ENCODE assay signal across 1 cellular context in genomic region chr10:24874133-24874532, GRCh38.
TF ChIP-seq lines count a peak whose summit lies in the region.

No MANE protein-coding gene starts in this region.

TF ChIP-seq in K562, 482 proteins besides CTCF, POLR2A, EP300 and RAD21 (continued from another document):
- no peak for TF ChIP-seq E4F1 (CRISPR knock-in tag; IDR thresholded peaks at IDR 0.05; ENCODE audit: borderline replicate concordance)
- TF ChIP-seq SREBF2 (CRISPR knock-in tag; IDR thresholded peaks at IDR 0.05): no peak
- no peak for TF ChIP-seq THRB (CRISPR knock-in tag; conservative IDR thresholded peaks at IDR 0.05)
- TF ChIP-seq, protein P1, sequence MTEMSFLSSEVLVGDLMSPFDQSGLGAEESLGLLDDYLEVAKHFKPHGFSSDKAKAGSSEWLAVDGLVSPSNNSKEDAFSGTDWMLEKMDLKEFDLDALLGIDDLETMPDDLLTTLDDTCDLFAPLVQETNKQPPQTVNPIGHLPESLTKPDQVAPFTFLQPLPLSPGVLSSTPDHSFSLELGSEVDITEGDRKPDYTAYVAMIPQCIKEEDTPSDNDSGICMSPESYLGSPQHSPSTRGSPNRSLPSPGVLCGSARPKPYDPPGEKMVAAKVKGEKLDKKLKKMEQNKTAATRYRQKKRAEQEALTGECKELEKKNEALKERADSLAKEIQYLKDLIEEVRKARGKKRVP (CRISPR knock-in tag; IDR thresholded peaks at IDR 0.05): no peak
- no peak for TF ChIP-seq FIP1L1 (IDR thresholded peaks at IDR 0.05; ENCODE audit: low read depth, low read length, poor library complexity, severe bottlenecking)
- no peak for TF ChIP-seq ESRRB (CRISPR knock-in tag; IDR thresholded peaks at IDR 0.05; ENCODE audit: borderline replicate concordance)
- TF ChIP-seq FOXP1 (CRISPR knock-in tag; IDR thresholded peaks at IDR 0.05): no peak
- no peak for TF ChIP-seq ZNF583 (CRISPR knock-in tag; IDR thresholded peaks at IDR 0.05)
